30 cellular contexts compared by ENCODE assay signal in the genomic region with DNA sequence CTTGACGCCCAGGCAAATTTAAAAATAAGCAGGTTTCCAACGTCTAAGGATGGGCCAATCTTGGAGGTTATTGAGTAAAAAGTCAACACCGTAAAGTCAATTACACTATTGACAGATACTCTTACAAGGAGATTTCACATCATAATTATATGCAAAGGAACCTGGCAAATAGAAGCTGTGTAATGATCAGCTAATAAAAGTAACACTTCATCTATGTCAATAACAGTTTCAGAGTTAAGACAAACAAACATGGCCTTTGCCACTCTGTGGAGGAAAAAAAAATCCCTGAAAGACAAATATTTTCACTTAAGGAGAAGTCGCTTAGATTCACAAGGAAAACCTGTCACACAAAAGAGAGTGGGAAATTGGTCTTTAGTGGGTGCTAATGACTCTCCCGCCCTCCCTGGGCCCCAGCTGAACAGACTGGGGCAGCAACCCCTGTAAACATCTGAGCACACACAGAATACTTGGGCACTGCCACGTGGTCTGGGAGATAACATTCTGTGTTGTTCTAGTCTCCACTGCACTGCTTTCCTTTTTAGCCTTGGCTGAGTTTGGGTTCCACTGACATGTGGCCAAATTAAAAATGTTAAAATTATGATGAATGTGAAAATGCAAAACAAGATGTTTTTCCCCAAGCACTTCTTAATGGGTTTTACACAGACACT.
DNase-seq lines count a peak whose midpoint lies in the region; ATAC-seq, FAIRE-seq and TF ChIP-seq lines count a peak whose summit lies in the region.
"Had no signal": no experiment of that assay in that cellular context is flagged by ENCODE, and none has a peak within 500 bp of the region (broad histone marks: within the 10 kb centered on the region; RNA-seq: fewer than 3 reads in every experiment).

No MANE protein-coding gene starts in this region.

- ATAC-seq in pancreas, result peak in 3 of 4 donors; percentile 24 to 52 (median 49)
- ATAC-seq in GM21619 (IDR thresholded peaks at IDR 0.05; ENCODE audit: unreplicated experiment), result no peak
- ATAC-seq in GM18498 (IDR thresholded peaks at IDR 0.05; ENCODE audit: unreplicated experiment), result no peak
- no peak for ATAC-seq in natural killer cell
- ATAC-seq: A549; activated CD8-positive, alpha-beta T cell treated with anti-CD3 and anti-CD28 coated beads, Interleukin-2, amount 10 ng/mL, durations not matched to agents 7 days and 5 days; natural killer cell treated with Interleukin-12 subunit alpha and Interleukin-12 subunit beta and Interleukin-15 and Interleukin-18, amount 100 ng/mL, for 72 hours; SK-N-SH treated with all-trans-retinoic acid at 6 μM for 48 hours had no signal

- H3K9me3 ChIP-seq in pancreas, result no peaks in the 10 kb centered on the region

- DNase-seq in NCI-H510A treated with DMSO at 0.1 percent for 48 hours (lab: John Stamatoyannopoulos, UW) (peak; percentile 43), NCI-H510A (lab: John Stamatoyannopoulos, UW) (no peak), HuH-7 (ENCODE audit: low spot score) (peak; percentile 16), erythroblast (lab: John Stamatoyannopoulos, UW) (peak; percentile 18 to 29), pancreas (no peak), natural killer cell (no peak)
- DNase-seq: activated CD8-positive, alpha-beta T cell treated with anti-CD3 and anti-CD28 coated beads, Interleukin-2, amount 10 ng/mL, durations not matched to agents 7 days and 5 days; activated effector memory CD4-positive, alpha-beta T cell treated with Interleukin-2 at 50 U/mL for 16 hours; CD8-positive, alpha-beta memory T cell; cortex of kidney; DMS79; esophagus squamous epithelium; foreskin melanocyte; Karpas-422; midbrain; NCI-H187 treated with DMSO at 0.1 percent for 48 hours; NCI-H2227 treated with DMSO at 0.1 percent for 48 hours; stomach; T-helper 2 cell had no signal

- TF ChIP-seq CTCF in pancreas (IDR thresholded peaks at IDR 0.05) (no peak), natural killer cell (IDR thresholded peaks at IDR 0.05) (no peak)

- peaks cover 0 to 3% (median 0%) of the 10 kb centered on the region in 3 donors for H3K4me1 ChIP-seq in pancreas
- H3K4me1 ChIP-seq: A549 had no signal

- no peak overlapping the region for H3K27ac ChIP-seq in pancreas
- H3K27ac ChIP-seq: A549, cardiac muscle cell, esophagus squamous epithelium, stomach had no signal

- WGBS in pancreas, 2 donors, result 60 to 62% methylated on average over 6 of the region's 6 CpGs

- H3K27ac Mint-ChIP-seq in natural killer cell, result no peak overlapping the region
- H3K27ac Mint-ChIP-seq: activated CD8-positive, alpha-beta T cell treated with anti-CD3 and anti-CD28 coated beads, Interleukin-2, amount 10 ng/mL, durations not matched to agents 7 days and 5 days; activated naive CD8-positive, alpha-beta T cell; natural killer cell treated with Interleukin-12 subunit alpha and Interleukin-12 subunit beta and Interleukin-15 and Interleukin-18, amount 100 ng/mL, for 72 hours; type B pancreatic cell had no signal

- H3K9me3 Mint-ChIP-seq in natural killer cell, result no peaks in the 10 kb centered on the region
- H3K9me3 Mint-ChIP-seq: natural killer cell treated with Interleukin-12 subunit alpha and Interleukin-12 subunit beta and Interleukin-15 and Interleukin-18, amount 100 ng/mL, for 72 hours had no signal

- peaks cover 14% of the 10 kb centered on the region for H3K36me3 Mint-ChIP-seq in natural killer cell

- H3K4me1 Mint-ChIP-seq in natural killer cell, result peaks cover 24 to 28% of the 10 kb centered on the region in 2 donors

- H3K27me3 Mint-ChIP-seq in natural killer cell (ENCODE audit: low read depth in 2 of 2), result no peaks in the 10 kb centered on the region
- H3K27me3 Mint-ChIP-seq: activated naive CD8-positive, alpha-beta T cell; B cell; natural killer cell treated with Interleukin-12 subunit alpha and Interleukin-12 subunit beta and Interleukin-15 and Interleukin-18, amount 100 ng/mL, for 72 hours; type B pancreatic cell had no signal

- no peak overlapping the region for H3K4me3 Mint-ChIP-seq in natural killer cell
- H3K4me3 Mint-ChIP-seq: activated CD8-positive, alpha-beta T cell treated with anti-CD3 and anti-CD28 coated beads, Interleukin-2, amount 10 ng/mL, durations not matched to agents 7 days and 5 days; activated naive CD8-positive, alpha-beta T cell; B cell; CD8-positive, alpha-beta memory T cell; natural killer cell treated with Interleukin-12 subunit alpha and Interleukin-12 subunit beta and Interleukin-15 and Interleukin-18, amount 100 ng/mL, for 72 hours; type B pancreatic cell had no signal

- no peaks in the 10 kb centered on the region for H3K36me3 ChIP-seq in pancreas
- H3K36me3 ChIP-seq: cardiac muscle cell had no signal

- no peak overlapping the region for H3K4me3 ChIP-seq in pancreas
- H3K4me3 ChIP-seq: A549, cardiac muscle cell, esophagus squamous epithelium, skin epidermis, stomach had no signal

- no peaks in the 10 kb centered on the region for H3K27me3 ChIP-seq in pancreas
- H3K27me3 ChIP-seq: cardiac muscle cell, esophagus squamous epithelium, stomach had no signal

- TF ChIP-seq POLR2A in erythroblast (IDR thresholded peaks at IDR 0.05; ENCODE audit: low read length), result no peak

- FAIRE-seq in pancreas (lab: Jason Lieb, UNC), result no peak
- FAIRE-seq: A549, GM18507 had no signal

- intact Hi-C loops in pancreas (cut with DNase I) (no loop called here), natural killer cell (cut with micrococcal nuclease) (loop anchor here (10.0 kb wide), 1 partner anchor 131 kb away; no protein-coding TSS in a partner anchor)

Comparison
In these comparisons a context has a peak if more than half of its experiments do, and no peak if none do; other contexts are left out.
1. DNase-seq: peak in NCI-H510A treated with DMSO at 0.1 percent for 48 hours (single experiment), HuH-7 (single experiment) and erythroblast (2 of 2); none in NCI-H510A (single experiment), pancreas (0 of 6) and natural killer cell (single experiment).
2. ATAC-seq: peak in pancreas (3 of 4); none in GM21619 (single experiment), GM18498 (single experiment) and natural killer cell (0 of 3).